In genomic region chr18:22168360-22168921, GRCh38 we compare ENCODE assay signal across 8 cellular contexts. TPM values are rescaled to one million over a fixed set of nuclear protein-coding genes. Genes with fewer than 3 reads are reported as not detected.
DNase-seq lines count a peak whose midpoint lies in the region; ATAC-seq and TF ChIP-seq lines count a peak whose summit lies in the region.

No MANE protein-coding gene starts in this region.

- intact Hi-C loops in CD8-positive, alpha-beta T cell (cut with DNase I, micrococcal nuclease): loop anchor here in 1 of 2 experiments (2.0 to 5.0 kb wide), 3 partner anchors 174 to 390 kb away; no protein-coding TSS in a partner anchor
- intact Hi-C loops in breast epithelium (cut with DNase I; ENCODE audit: low total_unique reads): no loop called here

- peak overlapping the region; percentile 73 for H3K4me3 Mint-ChIP-seq in CD8-positive, alpha-beta T cell

- peaks cover 44% of the 10 kb centered on the region for H3K27me3 ChIP-seq in CD8-positive, alpha-beta T cell (ENCODE audit: insufficient read depth, low read length)
- peaks cover 0 to 52% of the 10 kb centered on the region in 2 donors for H3K27me3 ChIP-seq in breast epithelium

- no peak overlapping the region for H3K27ac ChIP-seq in CD8-positive, alpha-beta T cell (ENCODE audit: low read depth, low read length)
- H3K27ac ChIP-seq in breast epithelium (no peak overlapping the region), mesodermal cell (ENCODE audit: low read depth, low read length, severe bottlenecking) (peak overlapping the region; percentile 23)

- H3K36me3 Mint-ChIP-seq in CD8-positive, alpha-beta T cell: peaks cover 5% of the 10 kb centered on the region

- no peak for DNase-seq in CD8-positive, alpha-beta T cell
- DNase-seq in NCI-H226 (peak; percentile 50), breast epithelium (ENCODE audit: low spot score in 2 of 2) (no peak), amygdala (lab: John Stamatoyannopoulos, UW) (no peak), pons (ENCODE audit: low spot score) (no peak)

- ATAC-seq in CD8-positive, alpha-beta T cell: no peak
- ATAC-seq in HG03565 (IDR thresholded peaks at IDR 0.05; ENCODE audit: unreplicated experiment) (no peak), HG03280 (IDR thresholded peaks at IDR 0.05; ENCODE audit: unreplicated experiment) (no peak)

- peaks cover 29% of the 10 kb centered on the region for H3K4me1 Mint-ChIP-seq in CD8-positive, alpha-beta T cell (ENCODE audit: low read depth)

- WGBS in mesodermal cell (ENCODE audit: insufficient coverage in 2 of 2), 2 experiments: 0 to 1% methylated on average over 23 to 31 of the region's 36 CpGs

- no peaks in the 10 kb centered on the region for H3K36me3 ChIP-seq in CD8-positive, alpha-beta T cell (ENCODE audit: insufficient read depth, low read length)
- no peaks in the 10 kb centered on the region for H3K36me3 ChIP-seq in breast epithelium
- peaks cover 17% of the 10 kb centered on the region for H3K36me3 ChIP-seq in mesodermal cell (ENCODE audit: control insufficient read depth, insufficient read depth, low read length)

- H3K9me3 ChIP-seq in CD8-positive, alpha-beta T cell (ENCODE audit: low read length): no peaks in the 10 kb centered on the region
- H3K9me3 ChIP-seq in breast epithelium: no peaks in the 10 kb centered on the region
- no peaks in the 10 kb centered on the region for H3K9me3 ChIP-seq in mesodermal cell (ENCODE audit: control insufficient read depth, low read length)

- no peak for TF ChIP-seq POLR2A in breast epithelium (IDR thresholded peaks at IDR 0.05)

- H3K27ac Mint-ChIP-seq in CD8-positive, alpha-beta T cell: no peak overlapping the region

- no peak overlapping the region for H3K4me3 ChIP-seq in CD8-positive, alpha-beta T cell (ENCODE audit: low read depth, low read length)
- peak overlapping the region; percentile 66 to 90 (median 79) for H3K4me3 ChIP-seq in breast epithelium
- peak overlapping the region; percentile 80 for H3K4me3 ChIP-seq in mesodermal cell (ENCODE audit: extremely low read depth, insufficient read depth, low read length, poor library complexity, severe bottlenecking)

- CTCF ChIA-PET in CD8-positive, alpha-beta T cell (lab: Charles Lee): no interaction called here

- H3K4me1 ChIP-seq in CD8-positive, alpha-beta T cell (ENCODE audit: insufficient read depth, low read length): peaks cover 34% of the 10 kb centered on the region
- H3K4me1 ChIP-seq in breast epithelium (peaks cover 6 to 10% of the 10 kb centered on the region in 2 donors), mesodermal cell (ENCODE audit: control insufficient read depth, insufficient read depth, low read length, poor library complexity, severe bottlenecking) (peaks cover 9% of the 10 kb centered on the region)

- no peaks in the 10 kb centered on the region for H3K9me3 Mint-ChIP-seq in CD8-positive, alpha-beta T cell

- POLR2A ChIA-PET in CD8-positive, alpha-beta T cell (lab: Charles Lee): no interaction called here

- peaks cover 62% of the 10 kb centered on the region for H3K27me3 Mint-ChIP-seq in CD8-positive, alpha-beta T cell (ENCODE audit: low read depth)

- no peak for TF ChIP-seq CTCF in CD8-positive, alpha-beta T cell (IDR thresholded peaks at IDR 0.05)
- TF ChIP-seq CTCF in breast epithelium (IDR thresholded peaks at IDR 0.05): no peak

RNA-seq across cellular contexts. Expression of gene GATA6, which starts 0.9 kb away (rescaled TPM):
- 1 to 10 TPM; 4.0 to 4.3 TPM for total RNA-seq in CD8-positive, alpha-beta T cell
- total RNA-seq in breast epithelium: 10 to 100 TPM in 2 of 3 donors, 1 to 10 TPM in 1; 3.0 to 11.1 (median 11.0) TPM
- 25.2 TPM for polyA plus RNA-seq in mesodermal cell (2013, experiment 1 of 2)
- polyA plus RNA-seq in mesodermal cell (2013, experiment 2 of 2): 29.9 TPM
